Comparison of ENCODE assay signal across 9 cellular contexts in genomic region chr6:158170656-158171081, GRCh38. TPM values are rescaled to one million over a fixed set of nuclear protein-coding genes. Genes with fewer than 3 reads are reported as not detected.
DNase-seq lines count a peak whose midpoint lies in the region; ATAC-seq and TF ChIP-seq lines count a peak whose summit lies in the region.
"Had no signal": no experiment of that assay in that cellular context is flagged by ENCODE, and none has a peak within 500 bp of the region (broad histone marks: within the 10 kb centered on the region; RNA-seq: fewer than 3 reads in every experiment).

No MANE protein-coding gene starts in this region.

- DNase-seq in ELF-1 (ENCODE audit: low read depth, low spot score) (peak; percentile 9), T-helper 17 cell (no peak), fibroblast of lung (ENCODE audit: low read depth in 2 of 2) (peak; percentile 90 to 97), renal cortical epithelial cell (ENCODE audit: low read depth) (peak; percentile 96), cortex of kidney (lab: John Stamatoyannopoulos, UW) (no peak)
- DNase-seq in NK-92 treated with Interleukin-12 subunit alpha and Interleukin-12 subunit beta, amount 100 ng/mL, for 24 hours (lab: John Stamatoyannopoulos, UW) = no peak
- no peak for DNase-seq in natural killer cell treated with Interleukin-12 subunit alpha and Interleukin-12 subunit beta and Interleukin-15 and Interleukin-18, amount 100 ng/mL, for 72 hours (ENCODE audit: low spot score)
- DNase-seq: NCI-H774 had no signal

- H3K4me2 ChIP-seq in fibroblast of lung (ENCODE audit: extremely low read depth, insufficient read depth, low read length) = peak overlapping the region; percentile 65

- H3K79me2 ChIP-seq in fibroblast of lung (ENCODE audit: control insufficient read depth, insufficient read depth, low read length) = peaks cover 3% of the 10 kb centered on the region

- H3K4me1 Mint-ChIP-seq in T-helper 17 cell = peaks cover 23% of the 10 kb centered on the region
- H3K4me1 Mint-ChIP-seq in natural killer cell treated with Interleukin-12 subunit alpha and Interleukin-12 subunit beta and Interleukin-15 and Interleukin-18, amount 100 ng/mL, for 72 hours (ENCODE audit: low read depth in 2 of 2) = peaks cover 6 to 19% of the 10 kb centered on the region in 2 donors

- peak overlapping the region; percentile 41 for H3K27ac Mint-ChIP-seq in T-helper 17 cell
- H3K27ac Mint-ChIP-seq in natural killer cell treated with Interleukin-12 subunit alpha and Interleukin-12 subunit beta and Interleukin-15 and Interleukin-18, amount 100 ng/mL, for 72 hours = no peak overlapping the region

- H3K27ac ChIP-seq in fibroblast of lung (ENCODE audit: insufficient read depth, low read length) = peak overlapping the region; percentile 37

- H3K4me3 ChIP-seq in fibroblast of lung (replicated peaks in 1 of 4; ENCODE audit: control extremely low read depth in 1 of 4, insufficient read depth in 1 of 4, low read depth in 3 of 4, low read length in 4 of 4) = peak overlapping the region in 2 of 4 experiments; percentile 3 to 32

- ATAC-seq in T-helper 17 cell = no peak
- no peak for ATAC-seq in natural killer cell treated with Interleukin-12 subunit alpha and Interleukin-12 subunit beta and Interleukin-15 and Interleukin-18, amount 100 ng/mL, for 72 hours
- ATAC-seq in HG03175 (IDR thresholded peaks at IDR 0.05; ENCODE audit: unreplicated experiment) = no peak

- no peak overlapping the region for H3K4me3 Mint-ChIP-seq in T-helper 17 cell
- H3K4me3 Mint-ChIP-seq in natural killer cell treated with Interleukin-12 subunit alpha and Interleukin-12 subunit beta and Interleukin-15 and Interleukin-18, amount 100 ng/mL, for 72 hours = no peak overlapping the region

- TF ChIP-seq CTCF in fibroblast of lung (conservative IDR thresholded peaks at IDR 0.05 in 1 of 2, IDR thresholded peaks at IDR 0.05 in 1 of 2; ENCODE audit: low read depth in 1 of 2, low read length in 2 of 2) = no peak

- no peak overlapping the region for H3K9ac ChIP-seq in fibroblast of lung (ENCODE audit: insufficient read depth, low read length)

- no peak overlapping the region for H2AFZ ChIP-seq in fibroblast of lung (ENCODE audit: low read length)

- H3K36me3 Mint-ChIP-seq in T-helper 17 cell (ENCODE audit: low read depth) = peaks cover 11% of the 10 kb centered on the region
- peaks cover 7% of the 10 kb centered on the region for H3K36me3 Mint-ChIP-seq in natural killer cell treated with Interleukin-12 subunit alpha and Interleukin-12 subunit beta and Interleukin-15 and Interleukin-18, amount 100 ng/mL, for 72 hours

- peaks cover 19% of the 10 kb centered on the region for H3K4me1 ChIP-seq in fibroblast of lung (ENCODE audit: control insufficient read depth, extremely low read depth, insufficient read depth, low read length)

- H3K27me3 Mint-ChIP-seq in T-helper 17 cell = no peaks in the 10 kb centered on the region
- peaks cover 0 to 3% of the 10 kb centered on the region in 2 donors for H3K27me3 Mint-ChIP-seq in natural killer cell treated with Interleukin-12 subunit alpha and Interleukin-12 subunit beta and Interleukin-15 and Interleukin-18, amount 100 ng/mL, for 72 hours

- no peaks in the 10 kb centered on the region for H3K36me3 ChIP-seq in fibroblast of lung (ENCODE audit: control insufficient read depth, insufficient read depth, low read length)

- no peaks in the 10 kb centered on the region for H3K9me3 Mint-ChIP-seq in natural killer cell treated with Interleukin-12 subunit alpha and Interleukin-12 subunit beta and Interleukin-15 and Interleukin-18, amount 100 ng/mL, for 72 hours

- H3K27me3 ChIP-seq in fibroblast of lung (ENCODE audit: control insufficient read depth, insufficient read depth, low read length) = no peaks in the 10 kb centered on the region

- H3K9me3 ChIP-seq in T-helper 17 cell (ENCODE audit: control insufficient read depth, low read length, poor library complexity, severe bottlenecking) (no peaks in the 10 kb centered on the region), fibroblast of lung (ENCODE audit: control insufficient read depth, insufficient read depth, low read depth, low read length) (no peaks in the 10 kb centered on the region)

- no peaks in the 10 kb centered on the region for H4K20me1 ChIP-seq in fibroblast of lung (ENCODE audit: control insufficient read depth, extremely low read depth, insufficient read depth, low read length)

RNA-seq across cellular contexts. Expression of gene GTF2H5, which starts 2.5 kb away (rescaled TPM):
- total RNA-seq in T-helper 17 cell = 1 to 10 TPM; 5.7 to 5.9 TPM
- total RNA-seq in fibroblast of lung = 7.2 and 10.7 TPM in 2 replicates
- polyA plus RNA-seq in fibroblast of lung = 24.7 and 32.5 TPM in 2 replicates
- polyA plus RNA-seq in fibroblast of lung (2012) = 43.6 and 48.5 TPM in 2 replicates
- 1.2 and 1.9 TPM in 2 replicates for polyA minus RNA-seq in fibroblast of lung (ENCODE audit: low replicate concordance)
- total RNA-seq in renal cortical epithelial cell = 6.9 and 9.7 TPM in 2 replicates
- total RNA-seq in natural killer cell treated with Interleukin-12 subunit alpha and Interleukin-12 subunit beta and Interleukin-15 and Interleukin-18, amount 100 ng/mL, for 72 hours = 10 to 100 TPM; 12.7 to 13.1 TPM

RNA-seq across cellular contexts. Expression of gene SERAC1, which starts 2.6 kb away (rescaled TPM):
- total RNA-seq in T-helper 17 cell (1 to 10 TPM; 2.4 to 3.2 TPM), fibroblast of lung (33.6 and 37.7 TPM in 2 replicates), renal cortical epithelial cell (13.5 and 20.9 TPM in 2 replicates)
- polyA plus RNA-seq in fibroblast of lung = 16.0 and 21.3 TPM in 2 replicates
- 10.8 and 12.7 TPM in 2 replicates for polyA plus RNA-seq in fibroblast of lung (2012)
- polyA minus RNA-seq in fibroblast of lung (ENCODE audit: low replicate concordance) = 3.3 and 5.9 TPM in 2 replicates
- 1 to 10 TPM; 4.9 to 7.9 TPM for total RNA-seq in natural killer cell treated with Interleukin-12 subunit alpha and Interleukin-12 subunit beta and Interleukin-15 and Interleukin-18, amount 100 ng/mL, for 72 hours

Comparison
In these comparisons a context has a peak if more than half of its experiments do, and no peak if none do; other contexts are left out.
1. DNase-seq: peak in ELF-1 (single experiment), fibroblast of lung (2 of 2) and renal cortical epithelial cell (single experiment); none in T-helper 17 cell (0 of 3), NK-92 treated with Interleukin-12 subunit alpha and Interleukin-12 subunit beta, amount 100 ng/mL, for 24 hours (single experiment), natural killer cell treated with Interleukin-12 subunit alpha and Interleukin-12 subunit beta and Interleukin-15 and Interleukin-18, amount 100 ng/mL, for 72 hours (single experiment) and cortex of kidney (single experiment).